Comparison of ENCODE assay signal across 1 cellular context in genomic region chr2:156397229-156397628, GRCh38.
TF ChIP-seq lines count a peak whose summit lies in the region.

No MANE protein-coding gene starts in this region.

TF ChIP-seq in HepG2, 621 proteins besides CTCF, POLR2A, EP300 and RAD21 (continued from another document):
- TF ChIP-seq SP2 (CRISPR knock-in tag; IDR thresholded peaks at IDR 0.05): no peak
